In the genomic region with DNA sequence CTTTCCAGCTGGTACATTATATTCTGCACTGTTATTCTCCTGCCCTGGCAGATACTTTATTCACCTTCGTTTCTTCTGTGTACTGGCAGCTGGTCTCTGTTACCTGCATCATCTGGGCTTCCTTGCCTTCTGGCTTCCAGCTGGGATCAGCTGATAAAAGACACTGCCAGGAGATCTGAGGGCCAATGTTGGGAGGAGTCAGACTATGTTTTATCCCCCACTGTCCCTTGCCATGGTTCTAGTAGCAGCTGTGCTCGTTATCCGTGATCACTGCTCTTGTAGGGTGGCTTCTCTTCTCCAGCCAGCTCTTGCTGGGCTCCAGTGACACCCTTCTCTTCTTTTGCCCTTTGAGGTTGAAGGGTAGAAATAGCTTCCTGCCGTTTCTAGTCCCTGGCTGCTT, we compare ENCODE assay signal across 1 cellular context.
TF ChIP-seq lines count a peak whose summit lies in the region.

No MANE protein-coding gene starts in this region.

TF ChIP-seq in K562, 482 proteins besides CTCF, POLR2A, EP300 and RAD21 (continued from another document):
- TF ChIP-seq, protein P1, sequence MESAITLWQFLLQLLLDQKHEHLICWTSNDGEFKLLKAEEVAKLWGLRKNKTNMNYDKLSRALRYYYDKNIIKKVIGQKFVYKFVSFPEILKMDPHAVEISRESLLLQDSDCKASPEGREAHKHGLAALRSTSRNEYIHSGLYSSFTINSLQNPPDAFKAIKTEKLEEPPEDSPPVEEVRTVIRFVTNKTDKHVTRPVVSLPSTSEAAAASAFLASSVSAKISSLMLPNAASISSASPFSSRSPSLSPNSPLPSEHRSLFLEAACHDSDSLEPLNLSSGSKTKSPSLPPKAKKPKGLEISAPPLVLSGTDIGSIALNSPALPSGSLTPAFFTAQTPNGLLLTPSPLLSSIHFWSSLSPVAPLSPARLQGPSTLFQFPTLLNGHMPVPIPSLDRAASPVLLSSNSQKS (CRISPR knock-in tag; IDR thresholded peaks at IDR 0.05), result no peak
- TF ChIP-seq KAT2B (IDR thresholded peaks at IDR 0.05; ENCODE audit: low read depth, low read length) (no peak), LCOR (CRISPR knock-in tag; IDR thresholded peaks at IDR 0.05) (no peak), ZNF57 (CRISPR knock-in tag; IDR thresholded peaks at IDR 0.05) (no peak), FUS (optimal IDR thresholded peaks at IDR 0.05; ENCODE audit: low read depth, low read length) (no peak), SAP30 (IDR thresholded peaks at IDR 0.05; ENCODE audit: borderline replicate concordance, insufficient read depth, low read depth, low read length, poor library complexity, severe bottlenecking) (no peak), KDM5B (IDR thresholded peaks at IDR 0.05; ENCODE audit: insufficient replicate concordance, low read depth, low read length) (no peak), CREM (IDR thresholded peaks at IDR 0.05; ENCODE audit: low read depth) (no peak), TEAD1 (CRISPR knock-in tag; IDR thresholded peaks at IDR 0.05) (no peak), DACH1 (IDR thresholded peaks at IDR 0.05; ENCODE audit: partially characterized antibody) (peak; percentile 77), BMI1 (IDR thresholded peaks at IDR 0.05; ENCODE audit: low read length) (no peak), ZEB2 (IDR thresholded peaks at IDR 0.05) (peak; percentile 50; the same call in 1 of the 2 replicates), CBFA2T3 (IDR thresholded peaks at IDR 0.05) (peak; percentile 92), ZNF324 (CRISPR knock-in tag; IDR thresholded peaks at IDR 0.05) (no peak), GABPB1 (CRISPR knock-in tag; IDR thresholded peaks at IDR 0.05) (no peak), CREBBP (IDR thresholded peaks at IDR 0.05; ENCODE audit: low read depth, low read length) (no peak), ZNF316 (IDR thresholded peaks at IDR 0.05) (no peak), FOXA1 (IDR thresholded peaks at IDR 0.05; ENCODE audit: borderline replicate concordance) (no peak), CXXC5 (CRISPR knock-in tag; IDR thresholded peaks at IDR 0.05) (no peak), MYBL2 (IDR thresholded peaks at IDR 0.05; ENCODE audit: low read depth) (no peak), MYBL2 (CRISPR knock-in tag; IDR thresholded peaks at IDR 0.05; ENCODE audit: borderline replicate concordance) (no peak), XRCC5 (IDR thresholded peaks at IDR 0.05; ENCODE audit: low read depth, low read length) (no peak), POLR2AphosphoS5 (IDR thresholded peaks at IDR 0.05; ENCODE audit: control insufficient read depth, insufficient read depth, low read depth, low read length) (peak; percentile 74), SMARCA4 (IDR thresholded peaks at IDR 0.05) (peak; percentile 59; the same call in 1 of the 2 replicates), SMAD3 (CRISPR knock-in tag; conservative IDR thresholded peaks at IDR 0.05) (no peak), BRF1 (IDR thresholded peaks at IDR 0.05; ENCODE audit: borderline replicate concordance, extremely low read depth, insufficient read length) (no peak), RBM25 (IDR thresholded peaks at IDR 0.05; ENCODE audit: low read depth, low read length, severe bottlenecking) (no peak), SIRT6 (IDR thresholded peaks at IDR 0.05; ENCODE audit: low read depth, low read length) (no peak), CCNT2 (IDR thresholded peaks at IDR 0.05; ENCODE audit: borderline replicate concordance, extremely low read depth, insufficient read length, low read depth, low read length) (no peak), ZNF696 (CRISPR knock-in tag; conservative IDR thresholded peaks at IDR 0.05) (no peak), STAG1 (CRISPR knock-in tag; IDR thresholded peaks at IDR 0.05; ENCODE audit: borderline replicate concordance) (no peak), POLR2B (IDR thresholded peaks at IDR 0.05; ENCODE audit: low read depth, partially characterized antibody) (no peak), ZNF586 (CRISPR knock-in tag; conservative IDR thresholded peaks at IDR 0.05) (no peak)
- TF ChIP-seq, protein P2, sequence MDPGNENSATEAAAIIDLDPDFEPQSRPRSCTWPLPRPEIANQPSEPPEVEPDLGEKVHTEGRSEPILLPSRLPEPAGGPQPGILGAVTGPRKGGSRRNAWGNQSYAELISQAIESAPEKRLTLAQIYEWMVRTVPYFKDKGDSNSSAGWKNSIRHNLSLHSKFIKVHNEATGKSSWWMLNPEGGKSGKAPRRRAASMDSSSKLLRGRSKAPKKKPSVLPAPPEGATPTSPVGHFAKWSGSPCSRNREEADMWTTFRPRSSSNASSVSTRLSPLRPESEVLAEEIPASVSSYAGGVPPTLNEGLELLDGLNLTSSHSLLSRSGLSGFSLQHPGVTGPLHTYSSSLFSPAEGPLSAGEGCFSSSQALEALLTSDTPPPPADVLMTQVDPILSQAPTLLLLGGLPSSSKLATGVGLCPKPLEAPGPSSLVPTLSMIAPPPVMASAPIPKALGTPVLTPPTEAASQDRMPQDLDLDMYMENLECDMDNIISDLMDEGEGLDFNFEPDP (CRISPR knock-in tag; IDR thresholded peaks at IDR 0.05), result no peak
- TF ChIP-seq, protein P3, sequence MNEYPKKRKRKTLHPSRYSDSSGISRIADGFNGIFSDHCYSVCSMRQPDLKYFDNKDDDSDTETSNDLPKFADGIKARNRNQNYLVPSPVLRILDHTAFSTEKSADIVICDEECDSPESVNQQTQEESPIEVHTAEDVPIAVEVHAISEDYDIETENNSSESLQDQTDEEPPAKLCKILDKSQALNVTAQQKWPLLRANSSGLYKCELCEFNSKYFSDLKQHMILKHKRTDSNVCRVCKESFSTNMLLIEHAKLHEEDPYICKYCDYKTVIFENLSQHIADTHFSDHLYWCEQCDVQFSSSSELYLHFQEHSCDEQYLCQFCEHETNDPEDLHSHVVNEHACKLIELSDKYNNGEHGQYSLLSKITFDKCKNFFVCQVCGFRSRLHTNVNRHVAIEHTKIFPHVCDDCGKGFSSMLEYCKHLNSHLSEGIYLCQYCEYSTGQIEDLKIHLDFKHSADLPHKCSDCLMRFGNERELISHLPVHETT (CRISPR knock-in tag; conservative IDR thresholded peaks at IDR 0.05 in 1 of 2, IDR thresholded peaks at IDR 0.05 in 1 of 2), result no peak
- TF ChIP-seq, protein P4, sequence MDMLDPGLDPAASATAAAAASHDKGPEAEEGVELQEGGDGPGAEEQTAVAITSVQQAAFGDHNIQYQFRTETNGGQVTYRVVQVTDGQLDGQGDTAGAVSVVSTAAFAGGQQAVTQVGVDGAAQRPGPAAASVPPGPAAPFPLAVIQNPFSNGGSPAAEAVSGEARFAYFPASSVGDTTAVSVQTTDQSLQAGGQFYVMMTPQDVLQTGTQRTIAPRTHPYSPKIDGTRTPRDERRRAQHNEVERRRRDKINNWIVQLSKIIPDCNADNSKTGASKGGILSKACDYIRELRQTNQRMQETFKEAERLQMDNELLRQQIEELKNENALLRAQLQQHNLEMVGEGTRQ (CRISPR knock-in tag; IDR thresholded peaks at IDR 0.05), result no peak
- TF ChIP-seq, protein P5, sequence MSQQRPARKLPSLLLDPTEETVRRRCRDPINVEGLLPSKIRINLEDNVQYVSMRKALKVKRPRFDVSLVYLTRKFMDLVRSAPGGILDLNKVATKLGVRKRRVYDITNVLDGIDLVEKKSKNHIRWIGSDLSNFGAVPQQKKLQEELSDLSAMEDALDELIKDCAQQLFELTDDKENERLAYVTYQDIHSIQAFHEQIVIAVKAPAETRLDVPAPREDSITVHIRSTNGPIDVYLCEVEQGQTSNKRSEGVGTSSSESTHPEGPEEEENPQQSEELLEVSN (IDR thresholded peaks at IDR 0.05; ENCODE audit: borderline replicate concordance in 1 of 2, extremely low read depth in 1 of 2, insufficient read depth in 1 of 2, insufficient read length in 1 of 2, low read depth in 1 of 2, low read length in 1 of 2, poor library complexity in 1 of 2, severe bottlenecking in 1 of 2), result no peak
- TF ChIP-seq, protein P6, sequence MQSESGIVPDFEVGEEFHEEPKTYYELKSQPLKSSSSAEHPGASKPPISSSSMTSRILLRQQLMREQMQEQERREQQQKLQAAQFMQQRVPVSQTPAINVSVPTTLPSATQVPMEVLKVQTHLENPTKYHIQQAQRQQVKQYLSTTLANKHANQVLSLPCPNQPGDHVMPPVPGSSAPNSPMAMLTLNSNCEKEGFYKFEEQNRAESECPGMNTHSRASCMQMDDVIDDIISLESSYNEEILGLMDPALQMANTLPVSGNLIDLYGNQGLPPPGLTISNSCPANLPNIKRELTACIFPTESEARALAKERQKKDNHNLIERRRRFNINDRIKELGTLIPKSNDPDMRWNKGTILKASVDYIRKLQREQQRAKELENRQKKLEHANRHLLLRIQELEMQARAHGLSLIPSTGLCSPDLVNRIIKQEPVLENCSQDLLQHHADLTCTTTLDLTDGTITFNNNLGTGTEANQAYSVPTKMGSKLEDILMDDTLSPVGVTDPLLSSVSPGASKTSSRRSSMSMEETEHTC (IDR thresholded peaks at IDR 0.05), result no peak
- TF ChIP-seq, protein P7, sequence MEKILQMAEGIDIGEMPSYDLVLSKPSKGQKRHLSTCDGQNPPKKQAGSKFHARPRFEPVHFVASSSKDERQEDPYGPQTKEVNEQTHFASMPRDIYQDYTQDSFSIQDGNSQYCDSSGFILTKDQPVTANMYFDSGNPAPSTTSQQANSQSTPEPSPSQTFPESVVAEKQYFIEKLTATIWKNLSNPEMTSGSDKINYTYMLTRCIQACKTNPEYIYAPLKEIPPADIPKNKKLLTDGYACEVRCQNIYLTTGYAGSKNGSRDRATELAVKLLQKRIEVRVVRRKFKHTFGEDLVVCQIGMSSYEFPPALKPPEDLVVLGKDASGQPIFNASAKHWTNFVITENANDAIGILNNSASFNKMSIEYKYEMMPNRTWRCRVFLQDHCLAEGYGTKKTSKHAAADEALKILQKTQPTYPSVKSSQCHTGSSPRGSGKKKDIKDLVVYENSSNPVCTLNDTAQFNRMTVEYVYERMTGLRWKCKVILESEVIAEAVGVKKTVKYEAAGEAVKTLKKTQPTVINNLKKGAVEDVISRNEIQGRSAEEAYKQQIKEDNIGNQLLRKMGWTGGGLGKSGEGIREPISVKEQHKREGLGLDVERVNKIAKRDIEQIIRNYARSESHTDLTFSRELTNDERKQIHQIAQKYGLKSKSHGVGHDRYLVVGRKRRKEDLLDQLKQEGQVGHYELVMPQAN (IDR thresholded peaks at IDR 0.05; ENCODE audit: borderline replicate concordance), result no peak
- TF ChIP-seq, protein P8, sequence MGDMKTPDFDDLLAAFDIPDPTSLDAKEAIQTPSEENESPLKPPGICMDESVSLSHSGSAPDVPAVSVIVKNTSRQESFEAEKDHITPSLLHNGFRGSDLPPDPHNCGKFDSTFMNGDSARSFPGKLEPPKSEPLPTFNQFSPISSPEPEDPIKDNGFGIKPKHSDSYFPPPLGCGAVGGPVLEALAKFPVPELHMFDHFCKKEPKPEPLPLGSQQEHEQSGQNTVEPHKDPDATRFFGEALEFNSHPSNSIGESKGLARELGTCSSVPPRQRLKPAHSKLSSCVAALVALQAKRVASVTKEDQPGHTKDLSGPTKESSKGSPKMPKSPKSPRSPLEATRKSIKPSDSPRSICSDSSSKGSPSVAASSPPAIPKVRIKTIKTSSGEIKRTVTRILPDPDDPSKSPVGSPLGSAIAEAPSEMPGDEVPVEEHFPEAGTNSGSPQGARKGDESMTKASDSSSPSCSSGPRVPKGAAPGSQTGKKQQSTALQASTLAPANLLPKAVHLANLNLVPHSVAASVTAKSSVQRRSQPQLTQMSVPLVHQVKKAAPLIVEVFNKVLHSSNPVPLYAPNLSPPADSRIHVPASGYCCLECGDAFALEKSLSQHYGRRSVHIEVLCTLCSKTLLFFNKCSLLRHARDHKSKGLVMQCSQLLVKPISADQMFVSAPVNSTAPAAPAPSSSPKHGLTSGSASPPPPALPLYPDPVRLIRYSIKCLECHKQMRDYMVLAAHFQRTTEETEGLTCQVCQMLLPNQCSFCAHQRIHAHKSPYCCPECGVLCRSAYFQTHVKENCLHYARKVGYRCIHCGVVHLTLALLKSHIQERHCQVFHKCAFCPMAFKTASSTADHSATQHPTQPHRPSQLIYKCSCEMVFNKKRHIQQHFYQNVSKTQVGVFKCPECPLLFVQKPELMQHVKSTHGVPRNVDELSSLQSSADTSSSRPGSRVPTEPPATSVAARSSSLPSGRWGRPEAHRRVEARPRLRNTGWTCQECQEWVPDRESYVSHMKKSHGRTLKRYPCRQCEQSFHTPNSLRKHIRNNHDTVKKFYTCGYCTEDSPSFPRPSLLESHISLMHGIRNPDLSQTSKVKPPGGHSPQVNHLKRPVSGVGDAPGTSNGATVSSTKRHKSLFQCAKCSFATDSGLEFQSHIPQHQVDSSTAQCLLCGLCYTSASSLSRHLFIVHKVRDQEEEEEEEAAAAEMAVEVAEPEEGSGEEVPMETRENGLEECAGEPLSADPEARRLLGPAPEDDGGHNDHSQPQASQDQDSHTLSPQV (IDR thresholded peaks at IDR 0.05), result no peak
TF ChIP-seq in K562: peak in this region for 32.
